19 cellular contexts compared by ENCODE assay signal in genomic region chr21:10641107-10641506, GRCh38.
"Had no signal": no experiment of that assay in that cellular context is flagged by ENCODE, and none has a peak within 500 bp of the region (broad histone marks: within the 10 kb centered on the region; RNA-seq: fewer than 3 reads in every experiment).

No MANE protein-coding gene starts in this region.

- H3K27ac ChIP-seq: foreskin keratinocyte, pancreas, stomach, thoracic aorta, transverse colon had no signal

- H3K4me1 Mint-ChIP-seq: naive B cell, nephron had no signal

- H3K27me3 Mint-ChIP-seq: naive B cell, progenitor cell of endocrine pancreas had no signal

- H3K4me3 ChIP-seq: pancreas, smooth muscle cell, stomach, thoracic aorta, transverse colon had no signal

- DNase-seq: cerebellar nuclear complex; dermis blood vessel endothelial cell; erythroblast; foreskin keratinocyte; kidney glomerular epithelial cell; naive B cell; occipital lobe; right cardiac atrium; stimulated activated CD4-positive, alpha-beta T cell treated with anti-CD3 and anti-CD28 coated beads, Interleukin-4, amount 100 ng/mL, for 1 hour; stimulated activated CD8-positive, alpha-beta memory T cell treated with anti-CD3 and anti-CD28 coated beads, Interleukin-4, amount 100 ng/mL, for 48 hours; stimulated activated naive CD4-positive, alpha-beta T cell; stomach; substantia nigra; transverse colon had no signal

- H3K27ac Mint-ChIP-seq: naive B cell, nephron, progenitor cell of endocrine pancreas had no signal

- H3K9me3 ChIP-seq: pancreas had no signal

- ATAC-seq: foreskin keratinocyte, pancreas, right cardiac atrium had no signal

- H3K27me3 ChIP-seq: foreskin keratinocyte, pancreas, stomach, transverse colon had no signal

- H3K4me3 Mint-ChIP-seq: naive B cell, nephron had no signal

- H3K4me2 ChIP-seq: smooth muscle cell had no signal

- H3K36me3 ChIP-seq: pancreas, stomach, thoracic aorta, transverse colon had no signal

- H3K36me3 Mint-ChIP-seq: naive B cell had no signal

- H3K4me1 ChIP-seq: foreskin keratinocyte, pancreas, stomach, transverse colon had no signal
